ENCODE assay signal across 20 cellular contexts in the genomic region with DNA sequence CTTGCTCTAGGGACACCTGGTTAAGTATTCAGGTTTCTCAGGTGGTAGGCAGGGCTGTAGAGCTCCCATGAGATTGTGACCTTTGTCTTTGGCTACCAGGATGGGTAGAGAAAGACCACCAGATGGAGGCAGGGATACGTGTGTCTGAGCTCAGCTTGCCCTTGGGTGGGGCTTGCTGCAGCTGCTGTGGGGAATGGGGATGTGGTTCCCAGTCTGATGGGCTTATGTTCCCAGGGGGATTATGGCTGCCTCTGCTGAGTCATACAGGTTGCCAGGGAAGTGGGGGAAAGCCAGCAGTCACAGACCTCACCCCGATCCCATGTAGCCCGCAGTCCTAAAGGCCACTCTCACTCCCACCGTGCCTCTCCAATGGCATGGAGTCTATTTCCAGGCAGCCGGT.
A peak's percentile ranks its signal among the peaks of the same experiment; 100 is the strongest.
DNase-seq lines count a peak whose midpoint lies in the region; ATAC-seq, FAIRE-seq and TF ChIP-seq lines count a peak whose summit lies in the region.
"Had no signal": no experiment of that assay in that cellular context is flagged by ENCODE, and none has a peak within 500 bp of the region (broad histone marks: within the 10 kb centered on the region; RNA-seq: fewer than 3 reads in every experiment).

No MANE protein-coding gene starts in this region.

- H3K23ac ChIP-seq in H1 (ENCODE audit: insufficient read length): no peak overlapping the region

- DNase-seq in H4 (ENCODE audit: low spot score) (peak; percentile 3), NCI-H2171 treated with DMSO at 0.1 percent for 48 hours (lab: John Stamatoyannopoulos, UW) (peak; percentile 81), H1 (ENCODE audit: low read depth in 1 of 2, low spot score in 2 of 2) (no peak), DMS153 treated with DMSO at 0.1 percent for 48 hours (lab: John Stamatoyannopoulos, UW; ENCODE audit: unreplicated experiment) (no peak), NCI-H2029 (lab: John Stamatoyannopoulos, UW) (no peak), foreskin melanocyte (no peak)
- DNase-seq: CD8-positive, alpha-beta T cell; GF-D8; H9; Kasumi-1; NCI-H2029 treated with DMSO at 0.1 percent for 48 hours; NCI-H345; SHP77; T-helper 1 cell had no signal

- TF ChIP-seq POLR2A in H1 (IDR thresholded peaks at IDR 0.05; ENCODE audit: control extremely low read depth in 1 of 2, low read depth in 2 of 2, low read length in 2 of 2): no peak

- no peak overlapping the region for H2BK5ac ChIP-seq in H1 (ENCODE audit: low read depth, low read length)

- no peak overlapping the region for H3K14ac ChIP-seq in H1 (ENCODE audit: insufficient read length)

- no peaks in the 10 kb centered on the region for H3K23me2 ChIP-seq in H1 (ENCODE audit: low read depth, low read length)

- 98% methylated on average over 5 of the region's 5 CpGs; no CpG with 5 or more reads in 1 of the 2 experiments for WGBS in H1 (ENCODE audit: extremely low coverage in 1 of 2, insufficient coverage in 1 of 2, insufficient read length in 1 of 2, insufficient replicate concordance in 2 of 2, low coverage in 1 of 2, low lambda C conversion rate in 2 of 2, missing lambda C conversion rate in 1 of 2), 2 experiments

- no peak overlapping the region for H4K91ac ChIP-seq in H1 (replicated peaks; ENCODE audit: insufficient read length, low read length)

- no peak overlapping the region for H3K4me3 ChIP-seq in H1 (ENCODE audit: extremely low read depth in 1 of 4, insufficient read depth in 2 of 4, low read depth in 3 of 4, low read length in 4 of 4)

- no peak overlapping the region for H4K8ac ChIP-seq in H1 (ENCODE audit: extremely low read depth, insufficient read depth, low read length)

- H3K79me1 ChIP-seq in H1 (ENCODE audit: low read depth, low read length): no peaks in the 10 kb centered on the region

- TF ChIP-seq EP300 in H1 (IDR thresholded peaks at IDR 0.05; ENCODE audit: borderline replicate concordance in 1 of 2, low read depth in 2 of 2, low read length in 2 of 2): no peak

- ATAC-seq in HG03135 (IDR thresholded peaks at IDR 0.05; ENCODE audit: unreplicated experiment): no peak
- ATAC-seq: CD8-positive, alpha-beta T cell; SK-N-SH treated with all-trans-retinoic acid at 6 μM for 48 hours had no signal

- FAIRE-seq in H1 (lab: Jason Lieb, UNC): no peak
- FAIRE-seq: D721Med, GM19239, HTR-8/SVneo, RCC 7860 had no signal

- no peaks in the 10 kb centered on the region for H3K9me3 ChIP-seq in H1 (ENCODE audit: insufficient read depth in 2 of 2, low read depth in 1 of 2, low read length in 1 of 2)

- no peak for TF ChIP-seq CTCF in H1 (IDR thresholded peaks at IDR 0.05; ENCODE audit: control extremely low read depth in 1 of 3, insufficient read depth in 1 of 3, low read depth in 1 of 3, low read length in 3 of 3)

- no peak overlapping the region for H2BK12ac ChIP-seq in H1 (ENCODE audit: low read depth, low read length)

- H3K27me3 ChIP-seq in H1 (replicated peaks in 1 of 4; ENCODE audit: control insufficient read depth in 3 of 4, extremely low read depth in 1 of 4, insufficient read depth in 3 of 4, low read length in 3 of 4): no peaks in the 10 kb centered on the region

- H3K9ac ChIP-seq in H1 (replicated peaks in 1 of 4; ENCODE audit: extremely low read depth in 1 of 4, low read depth in 3 of 4, low read length in 3 of 4): no peak overlapping the region

- no peaks in the 10 kb centered on the region for H3K36me3 ChIP-seq in H1 (ENCODE audit: control insufficient read depth in 2 of 4, insufficient read depth in 4 of 4, low read length in 3 of 4)

- H3K4me2 ChIP-seq in H1 (ENCODE audit: insufficient read depth in 1 of 2, low read depth in 2 of 2, low read length in 2 of 2): no peak overlapping the region

- POLR2A ChIA-PET in H1 (lab: Charles Lee; ENCODE audit: partially characterized antibody): no interaction called here

- CTCF ChIA-PET in H1 (lab: Charles Lee; ENCODE audit: partially characterized antibody): interaction anchor here (0.6 to 2.3 kb wide), 5 partner anchors 8 to 1749 kb away, joined by 3 to 10 read pairs (median 4); no protein-coding TSS in a partner anchor

- no peak overlapping the region for H3K4ac ChIP-seq in H1 (replicated peaks; ENCODE audit: insufficient read length, low read depth, low read length)

- no peaks in the 10 kb centered on the region for H4K20me1 ChIP-seq in H1 (replicated peaks in 1 of 2; ENCODE audit: control insufficient read depth in 1 of 2, insufficient read depth in 2 of 2, low read length in 2 of 2)

- H2AFZ ChIP-seq in H1 (ENCODE audit: low read length): no peak overlapping the region

- no peaks in the 10 kb centered on the region for H3K4me1 ChIP-seq in H1 (replicated peaks in 1 of 4; ENCODE audit: control insufficient read depth in 3 of 4, insufficient read depth in 4 of 4, low read length in 3 of 4)

- H4K5ac ChIP-seq in H1 (ENCODE audit: insufficient read length, low read depth, low read length): no peak overlapping the region

- no peak overlapping the region for H2BK20ac ChIP-seq in H1 (ENCODE audit: low read length)

- no peak overlapping the region for H3K18ac ChIP-seq in H1 (ENCODE audit: extremely low read depth, low read length)

- H3K27ac ChIP-seq in H1 (ENCODE audit: low read depth, low read length): no peak overlapping the region

- H2BK15ac ChIP-seq in H1 (ENCODE audit: low read length): no peak overlapping the region

- H2BK120ac ChIP-seq in H1 (replicated peaks; ENCODE audit: low read depth, low read length): no peak overlapping the region

- H3K79me2 ChIP-seq in H1 (ENCODE audit: control insufficient read depth in 1 of 2, insufficient read depth in 2 of 2, low read length in 2 of 2): no peaks in the 10 kb centered on the region

- TF ChIP-seq RAD21 in H1 (IDR thresholded peaks at IDR 0.05 in 1 of 2, conservative IDR thresholded peaks at IDR 0.05 in 1 of 2; ENCODE audit: low read depth in 2 of 2, low read length in 2 of 2): no peak

- no peak overlapping the region for H2AK5ac ChIP-seq in H1 (ENCODE audit: low read depth, low read length)

- H3K56ac ChIP-seq in H1 (replicated peaks; ENCODE audit: insufficient read length, low read depth, low read length): no peak overlapping the region

TF ChIP-seq in H1, 55 proteins besides CTCF, POLR2A, EP300 and RAD21:
- TF ChIP-seq YY1 (IDR thresholded peaks at IDR 0.05; ENCODE audit: low read depth, low read length): 0 out of 2 replicates have a peak, but pooled peaks have one; percentile 32
- TF ChIP-seq RFX5 (IDR thresholded peaks at IDR 0.05; ENCODE audit: borderline replicate concordance, low read depth, low read length): no peak
- no peak for TF ChIP-seq SIN3A (conservative IDR thresholded peaks at IDR 0.05 in 1 of 2, IDR thresholded peaks at IDR 0.05 in 1 of 2; ENCODE audit: low read depth in 1 of 2, low read length in 2 of 2)
- TF ChIP-seq, protein P1, sequence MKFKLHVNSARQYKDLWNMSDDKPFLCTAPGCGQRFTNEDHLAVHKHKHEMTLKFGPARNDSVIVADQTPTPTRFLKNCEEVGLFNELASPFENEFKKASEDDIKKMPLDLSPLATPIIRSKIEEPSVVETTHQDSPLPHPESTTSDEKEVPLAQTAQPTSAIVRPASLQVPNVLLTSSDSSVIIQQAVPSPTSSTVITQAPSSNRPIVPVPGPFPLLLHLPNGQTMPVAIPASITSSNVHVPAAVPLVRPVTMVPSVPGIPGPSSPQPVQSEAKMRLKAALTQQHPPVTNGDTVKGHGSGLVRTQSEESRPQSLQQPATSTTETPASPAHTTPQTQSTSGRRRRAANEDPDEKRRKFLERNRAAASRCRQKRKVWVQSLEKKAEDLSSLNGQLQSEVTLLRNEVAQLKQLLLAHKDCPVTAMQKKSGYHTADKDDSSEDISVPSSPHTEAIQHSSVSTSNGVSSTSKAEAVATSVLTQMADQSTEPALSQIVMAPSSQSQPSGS (IDR thresholded peaks at IDR 0.05; ENCODE audit: low read length): no peak

Comparison
In these comparisons a context has a peak if more than half of its experiments do, and no peak if none do; other contexts are left out.
1. DNase-seq: peak in H4 (single experiment) and NCI-H2171 treated with DMSO at 0.1 percent for 48 hours (single experiment); none in H1 (0 of 2), DMS153 treated with DMSO at 0.1 percent for 48 hours (single experiment), NCI-H2029 (single experiment) and foreskin melanocyte (single experiment).